Comparison of ENCODE assay signal across 16 cellular contexts in genomic region chr11:73429121-73429740, GRCh38. TPM values are rescaled to one million over a fixed set of nuclear protein-coding genes. Genes with fewer than 3 reads are reported as not detected.
DNase-seq lines count a peak whose midpoint lies in the region; ATAC-seq and TF ChIP-seq lines count a peak whose summit lies in the region.
"Had no signal": no experiment of that assay in that cellular context is flagged by ENCODE, and none has a peak within 500 bp of the region (broad histone marks: within the 10 kb centered on the region; RNA-seq: fewer than 3 reads in every experiment).

No MANE protein-coding gene starts in this region.

- CTCF ChIA-PET in MCF 10A (lab: Yijun Ruan, JAX), result interaction anchor here (0.6 to 1.1 kb wide), 4 partner anchors 49 to 747 kb away, joined by 3 to 5 read pairs (median 4); no protein-coding TSS in a partner anchor

- no peak for TF ChIP-seq POLR2A in breast epithelium (IDR thresholded peaks at IDR 0.05)

- POLR2A ChIA-PET in MCF 10A (lab: Yijun Ruan, JAX), result no interaction called here

- peak; percentile 14 for DNase-seq in MCF 10A (ENCODE audit: unreplicated experiment)
- DNase-seq in breast epithelium (ENCODE audit: low spot score in 2 of 2), result no peak
- DNase-seq in astrocyte of the hippocampus (ENCODE audit: low read depth, low spot score), result peak; percentile 68
- DNase-seq in fibroblast of the aortic adventitia (ENCODE audit: low read depth), result peak; percentile 68
- no peak for DNase-seq in Ammon's horn (ENCODE audit: low spot score)
- no peak for DNase-seq in NCI-H128 (lab: John Stamatoyannopoulos, UW; ENCODE audit: unreplicated experiment)
- no peak for DNase-seq in GM10266 (ENCODE audit: extremely low spot score)
- DNase-seq: activated CD8-positive, alpha-beta memory T cell treated with anti-CD3 and anti-CD28 coated beads, Interleukin-2, amount 10 ng/mL, durations not matched to agents 7 days and 5 days; activated naive CD4-positive, alpha-beta T cell treated with anti-CD3 and anti-CD28 coated beads, Interleukin-2, amount 50 U/mL, for 16 hours; left lung; naive B cell; NCI-H1417 treated with DMSO at 0.1 percent for 48 hours; NCI-H524 had no signal

- H3K27ac Mint-ChIP-seq in MCF 10A (ENCODE audit: low read depth, unreplicated experiment), result no peak overlapping the region
- H3K27ac Mint-ChIP-seq: activated CD8-positive, alpha-beta memory T cell treated with anti-CD3 and anti-CD28 coated beads, Interleukin-2, amount 10 ng/mL, durations not matched to agents 7 days and 5 days had no signal

- H3K4me3 ChIP-seq in breast epithelium (no peak overlapping the region), fibroblast of the aortic adventitia (ENCODE audit: low read depth, low read length) (no peak overlapping the region)
- H3K4me3 ChIP-seq: left lung had no signal

- H3K27ac ChIP-seq in breast epithelium, result no peak overlapping the region
- H3K27ac ChIP-seq: HL-60, KMS-11, left lung had no signal

- intact Hi-C loops in MCF 10A (cut with micrococcal nuclease), result no loop called here
- intact Hi-C loops in breast epithelium (cut with DNase I; ENCODE audit: low total_unique reads), result loop anchor here (10.0 kb wide), 1 partner anchor 216 kb away; the partner anchor contains the start of gene PLEKHB1

- no peaks in the 10 kb centered on the region for H3K4me1 ChIP-seq in breast epithelium

- TF ChIP-seq CTCF in MCF 10A (IDR thresholded peaks at IDR 0.05; ENCODE audit: unreplicated experiment), result no peak
- TF ChIP-seq CTCF in breast epithelium (IDR thresholded peaks at IDR 0.05), result no peak
- no peak for TF ChIP-seq CTCF in fibroblast of the aortic adventitia (IDR thresholded peaks at IDR 0.05; ENCODE audit: insufficient read depth, low read length)
- no peak for TF ChIP-seq CTCF in GM10266 (IDR thresholded peaks at IDR 0.05; ENCODE audit: control insufficient read depth, insufficient read depth, low read depth, missing control alignments)

- BruUV-seq in MCF 10A (replicated peaks; lab: Mats Ljungman, UMichigan), result no TSS peak

- no peaks in the 10 kb centered on the region for H3K4me1 Mint-ChIP-seq in MCF 10A (ENCODE audit: insufficient read depth, unreplicated experiment)

- no peaks in the 10 kb centered on the region for H3K9me3 ChIP-seq in breast epithelium
- H3K9me3 ChIP-seq: left lung had no signal

- ATAC-seq in GM18858 (IDR thresholded peaks at IDR 0.05; ENCODE audit: unreplicated experiment), result no peak
- ATAC-seq: activated CD8-positive, alpha-beta memory T cell treated with anti-CD3 and anti-CD28 coated beads, Interleukin-2, amount 10 ng/mL, durations not matched to agents 7 days and 5 days; left lung had no signal

- H3K9me3 Mint-ChIP-seq in MCF 10A (ENCODE audit: unreplicated experiment), result no peaks in the 10 kb centered on the region
- H3K9me3 Mint-ChIP-seq: naive B cell had no signal

- no peaks in the 10 kb centered on the region for H3K27me3 Mint-ChIP-seq in MCF 10A (ENCODE audit: insufficient read depth, unreplicated experiment)
- H3K27me3 Mint-ChIP-seq: activated CD8-positive, alpha-beta memory T cell treated with anti-CD3 and anti-CD28 coated beads, Interleukin-2, amount 10 ng/mL, durations not matched to agents 7 days and 5 days; naive B cell had no signal

- H3K36me3 Mint-ChIP-seq in MCF 10A (ENCODE audit: insufficient read depth, unreplicated experiment), result peaks cover 17% of the 10 kb centered on the region
- H3K36me3 Mint-ChIP-seq: activated CD8-positive, alpha-beta memory T cell treated with anti-CD3 and anti-CD28 coated beads, Interleukin-2, amount 10 ng/mL, durations not matched to agents 7 days and 5 days; naive B cell had no signal

- H3K4me3 Mint-ChIP-seq in MCF 10A (ENCODE audit: unreplicated experiment), result no peak overlapping the region
- H3K4me3 Mint-ChIP-seq: activated CD8-positive, alpha-beta memory T cell treated with anti-CD3 and anti-CD28 coated beads, Interleukin-2, amount 10 ng/mL, durations not matched to agents 7 days and 5 days; naive B cell had no signal

- no peaks in the 10 kb centered on the region for H3K27me3 ChIP-seq in breast epithelium
- H3K27me3 ChIP-seq: left lung had no signal

- no peaks in the 10 kb centered on the region for H3K36me3 ChIP-seq in breast epithelium
- H3K36me3 ChIP-seq: left lung had no signal

RNA-seq across cellular contexts. Expression of gene RELT, which starts 53.0 kb away (rescaled TPM):
- total RNA-seq in MCF 10A (2022), result 5.8 and 8.4 TPM in 2 replicates
- total RNA-seq in breast epithelium, result 1 to 10 TPM; 2.2 to 3.7 (median 2.3) TPM
- total RNA-seq in fibroblast of the aortic adventitia (ENCODE audit: low replicate concordance), result 0.57 and 4.6 TPM in 2 replicates

Comparison
In these comparisons a context has a peak if more than half of its experiments do, and no peak if none do; other contexts are left out.
1. DNase-seq: peak in MCF 10A (single experiment), astrocyte of the hippocampus (single experiment) and fibroblast of the aortic adventitia (single experiment); none in breast epithelium (0 of 2), Ammon's horn (single experiment), NCI-H128 (single experiment) and GM10266 (single experiment).